Comparison of ENCODE assay signal across 8 cellular contexts in the genomic region with DNA sequence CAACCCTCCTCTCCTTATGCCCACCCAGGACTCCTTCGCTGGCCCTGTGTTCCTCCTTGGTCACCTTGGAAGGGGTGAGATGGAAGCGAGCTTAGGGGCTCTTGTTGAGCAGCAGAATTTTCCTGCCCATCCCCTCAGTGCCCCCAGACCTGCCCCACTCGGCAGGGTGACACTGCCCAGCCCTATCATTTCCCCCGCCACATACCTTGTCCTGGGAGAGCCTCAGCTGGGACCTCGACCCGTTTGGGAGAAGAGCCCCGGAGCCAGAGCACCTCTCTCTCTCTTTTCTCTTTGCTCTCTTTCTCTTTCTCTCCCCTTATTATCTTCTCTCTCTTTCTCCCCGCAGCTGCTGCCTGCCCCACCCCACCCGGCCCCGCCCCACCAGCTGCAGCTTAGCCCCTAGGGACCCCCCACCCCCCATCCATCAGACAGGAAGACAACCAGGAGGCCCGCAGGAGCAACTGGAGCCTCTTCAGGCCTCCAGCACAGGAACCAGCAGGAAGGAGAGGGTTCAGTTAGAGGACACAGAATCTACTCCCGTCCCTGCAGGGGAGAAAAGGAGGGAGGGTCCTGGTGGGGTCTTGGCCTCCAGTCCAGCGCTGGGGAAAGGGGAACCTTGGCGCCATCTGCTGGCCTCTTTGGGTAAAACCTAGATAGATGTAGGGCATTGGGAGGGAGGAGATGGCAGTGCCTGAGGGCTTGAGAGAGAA. TPM values are rescaled to one million over a fixed set of nuclear protein-coding genes. Genes with fewer than 3 reads are reported as not detected.
DNase-seq lines count a peak whose midpoint lies in the region; ATAC-seq lines count a peak whose summit lies in the region.

No MANE protein-coding gene starts in this region.

- peak; percentile 19 for DNase-seq in GDM1 (lab: John Stamatoyannopoulos, UW)
- DNase-seq in NCI-H128 (lab: John Stamatoyannopoulos, UW; ENCODE audit: unreplicated experiment): peak; percentile 79
- peak in 4 of 5 donors; percentile 36 to 63 (median 53) for DNase-seq in T-helper 1 cell
- DNase-seq in anterior cingulate cortex (lab: John Stamatoyannopoulos, UW): peak in 36 of 58 donors; percentile 13 to 75 (median 40)
- peak; percentile 40 to 43 for DNase-seq in hippocampal formation (lab: John Stamatoyannopoulos, UW)
- DNase-seq in GF-D8 (lab: John Stamatoyannopoulos, UW): no peak

- peak overlapping the region; percentile 88 for H3K4me2 ChIP-seq in skeletal muscle satellite cell (ENCODE audit: low read length)

- no peaks in the 10 kb centered on the region for H3K9me3 ChIP-seq in skeletal muscle satellite cell (replicated peaks; ENCODE audit: low read length)

- H3K4me3 ChIP-seq in skeletal muscle satellite cell (ENCODE audit: low read length): peak overlapping the region; percentile 55

- H3K36me3 ChIP-seq in skeletal muscle satellite cell (ENCODE audit: insufficient read depth, low read length): no peaks in the 10 kb centered on the region

- H3K9ac ChIP-seq in skeletal muscle satellite cell (ENCODE audit: low read depth, low read length): peak overlapping the region; percentile 21

- ATAC-seq in GM21528 (IDR thresholded peaks at IDR 0.05; ENCODE audit: low FRiP score, unreplicated experiment): no peak

- H3K4me1 ChIP-seq in skeletal muscle satellite cell (ENCODE audit: control insufficient read depth, insufficient read depth, low read length): peaks cover 15% of the 10 kb centered on the region

- H3K27me3 ChIP-seq in skeletal muscle satellite cell (ENCODE audit: control insufficient read depth, insufficient read depth, low read length): peaks cover 18% of the 10 kb centered on the region

RNA-seq across cellular contexts. Expression of gene FNDC5, which starts 1.6 kb away (rescaled TPM):
- 1.0 and 3.1 TPM in 2 replicates for total RNA-seq in skeletal muscle satellite cell (2012; rRNA removed)

RNA-seq across cellular contexts. Expression of gene HPCA, which starts 13.9 kb away (rescaled TPM):
- total RNA-seq in skeletal muscle satellite cell (2012; rRNA removed): not detected in 2 replicates

RNA-seq across cellular contexts. Expression of gene TMEM54, which starts 28.8 kb away (rescaled TPM):
- total RNA-seq in skeletal muscle satellite cell (2012; rRNA removed): 10.9 and 15.7 TPM in 2 replicates

RNA-seq across cellular contexts. Expression of gene S100PBP, which starts 54.9 kb away (rescaled TPM):
- 14.7 and 18.1 TPM in 2 replicates for total RNA-seq in skeletal muscle satellite cell (2012; rRNA removed)

RNA-seq across cellular contexts. Expression of gene YARS1, which starts 55.2 kb away (rescaled TPM):
- total RNA-seq in skeletal muscle satellite cell (2012; rRNA removed): 135 and 153 TPM in 2 replicates
